ENCODE assay signal across 8 cellular contexts in genomic region chr6:43173496-43174262, GRCh38. TPM values are rescaled to one million over a fixed set of nuclear protein-coding genes. Genes with fewer than 3 reads are reported as not detected.
A peak's percentile ranks its signal among the peaks of the same experiment; 100 is the strongest.
DNase-seq lines count a peak whose midpoint lies in the region; ATAC-seq and TF ChIP-seq lines count a peak whose summit lies in the region.

No MANE protein-coding gene starts in this region.

- H3K9ac ChIP-seq in neural progenitor cell = no peak overlapping the region

- H3K27me3 ChIP-seq in CD4-positive, CD25-positive, alpha-beta regulatory T cell (ENCODE audit: control insufficient read depth, insufficient read depth, low read length) = no peaks in the 10 kb centered on the region
- no peaks in the 10 kb centered on the region for H3K27me3 ChIP-seq in neural progenitor cell

- no peak for TF ChIP-seq CTCF in neural progenitor cell (IDR thresholded peaks at IDR 0.05)

- H3K4me2 ChIP-seq in neural progenitor cell = peak overlapping the region; percentile 84

- peaks cover 9 to 52% (median 35%) of the 10 kb centered on the region in 4 donors for H3K4me1 Mint-ChIP-seq in CD4-positive, CD25-positive, alpha-beta regulatory T cell
- H3K4me1 Mint-ChIP-seq in neural progenitor cell = peaks cover 35% of the 10 kb centered on the region

- peak overlapping the region; percentile 91 to 97 (median 96) for H3K27ac Mint-ChIP-seq in CD4-positive, CD25-positive, alpha-beta regulatory T cell
- peak overlapping the region; percentile 98 for H3K27ac Mint-ChIP-seq in neural progenitor cell

- H3K27me3 Mint-ChIP-seq in CD4-positive, CD25-positive, alpha-beta regulatory T cell = peaks cover 5% of the 10 kb centered on the region
- peaks cover 2% of the 10 kb centered on the region for H3K27me3 Mint-ChIP-seq in neural progenitor cell (ENCODE audit: insufficient read depth, low read depth)

- peaks cover 36% of the 10 kb centered on the region for H3F3A ChIP-seq in neural progenitor cell (ENCODE audit: low read depth)

- H3K79me2 ChIP-seq in neural progenitor cell (ENCODE audit: low read depth) = peaks cover 41% of the 10 kb centered on the region

- peak; percentile 11 to 42 (median 28) for DNase-seq in CD4-positive, CD25-positive, alpha-beta regulatory T cell
- DNase-seq in NAMALWA (ENCODE audit: low spot score) = peak; percentile 38
- DNase-seq in dermis blood vessel endothelial cell = peak; percentile 9
- DNase-seq in neural progenitor cell (ENCODE audit: low spot score) = peak; percentile 18
- no peak for DNase-seq in NCI-H1417 treated with DMSO at 0.1 percent for 48 hours (lab: John Stamatoyannopoulos, UW)
- no peak for DNase-seq in NCI-H1436 treated with DMSO at 0.1 percent for 48 hours (lab: John Stamatoyannopoulos, UW)

- H3K4me3 Mint-ChIP-seq in CD4-positive, CD25-positive, alpha-beta regulatory T cell = peak overlapping the region; percentile 96 to 98 (median 97)
- H3K4me3 Mint-ChIP-seq in neural progenitor cell = peak overlapping the region; percentile 95

- H3K4me3 ChIP-seq in CD4-positive, CD25-positive, alpha-beta regulatory T cell (ENCODE audit: low read depth, low read length) = peak overlapping the region; percentile 88
- H3K4me3 ChIP-seq in neural progenitor cell = peak overlapping the region; percentile 97

- H3K9me3 Mint-ChIP-seq in CD4-positive, CD25-positive, alpha-beta regulatory T cell = peaks cover 0 to 1% (median 0%) of the 10 kb centered on the region in 7 donors
- no peaks in the 10 kb centered on the region for H3K9me3 Mint-ChIP-seq in neural progenitor cell

- H3K4me1 ChIP-seq in CD4-positive, CD25-positive, alpha-beta regulatory T cell (ENCODE audit: control insufficient read depth, insufficient read depth, low read length, poor library complexity, severe bottlenecking) = peaks cover 52% of the 10 kb centered on the region
- peaks cover 16% of the 10 kb centered on the region for H3K4me1 ChIP-seq in neural progenitor cell

- no peak overlapping the region for H2AFZ ChIP-seq in neural progenitor cell (replicated peaks)

- peak overlapping the region; percentile 91 for H3K27ac ChIP-seq in CD4-positive, CD25-positive, alpha-beta regulatory T cell (ENCODE audit: insufficient read depth, low read length, poor library complexity, severe bottlenecking)
- H3K27ac ChIP-seq in neural progenitor cell = no peak overlapping the region

- ATAC-seq in CD4-positive, CD25-positive, alpha-beta regulatory T cell (ENCODE audit: low read depth in 2 of 2) = no peak
- no peak for ATAC-seq in HG03039 (IDR thresholded peaks at IDR 0.05; ENCODE audit: unreplicated experiment)
- ATAC-seq in GM21529 (IDR thresholded peaks at IDR 0.05; ENCODE audit: unreplicated experiment) = no peak

- H3K9me3 ChIP-seq in CD4-positive, CD25-positive, alpha-beta regulatory T cell (ENCODE audit: control insufficient read depth in 2 of 2, low read length in 2 of 2) = no peaks in the 10 kb centered on the region
- no peaks in the 10 kb centered on the region for H3K9me3 ChIP-seq in neural progenitor cell (ENCODE audit: low read depth)

- H4K20me1 ChIP-seq in neural progenitor cell (ENCODE audit: low read depth) = peaks cover 40% of the 10 kb centered on the region

- H3K36me3 Mint-ChIP-seq in CD4-positive, CD25-positive, alpha-beta regulatory T cell = peaks cover 13% of the 10 kb centered on the region
- H3K36me3 Mint-ChIP-seq in neural progenitor cell = peaks cover 15% of the 10 kb centered on the region

- H3K36me3 ChIP-seq in CD4-positive, CD25-positive, alpha-beta regulatory T cell (ENCODE audit: control insufficient read depth, insufficient read depth, low read length) = peaks cover 26% of the 10 kb centered on the region
- no peaks in the 10 kb centered on the region for H3K36me3 ChIP-seq in neural progenitor cell

RNA-seq across cellular contexts. Expression of gene SRF, which starts 2.6 kb away (rescaled TPM):
- total RNA-seq in CD4-positive, CD25-positive, alpha-beta regulatory T cell = 24.0 TPM
- polyA plus RNA-seq in CD4-positive, CD25-positive, alpha-beta regulatory T cell = 1 to 10 TPM; 3.3 to 5.8 (median 4.5) TPM
- total RNA-seq in dermis blood vessel endothelial cell = 16.5 and 19.7 TPM in 2 replicates
- total RNA-seq in neural progenitor cell (ENCODE audit: low replicate concordance) = 15.0 and 35.6 TPM in 2 replicates

RNA-seq across cellular contexts. Expression of gene CUL9, which starts 8.3 kb away (rescaled TPM):
- total RNA-seq in CD4-positive, CD25-positive, alpha-beta regulatory T cell = 81.2 TPM
- 10 to 100 TPM; 22.5 to 26.0 (median 23.8) TPM for polyA plus RNA-seq in CD4-positive, CD25-positive, alpha-beta regulatory T cell
- total RNA-seq in dermis blood vessel endothelial cell = 25.9 and 33.8 TPM in 2 replicates
- total RNA-seq in neural progenitor cell (ENCODE audit: low replicate concordance) = 14.1 and 25.9 TPM in 2 replicates

RNA-seq across cellular contexts. Expression of gene DNPH1, which starts 55.6 kb away (rescaled TPM):
- total RNA-seq in CD4-positive, CD25-positive, alpha-beta regulatory T cell = 36.6 TPM
- polyA plus RNA-seq in CD4-positive, CD25-positive, alpha-beta regulatory T cell = 100 to 1,000 TPM; 190 to 234 (median 206) TPM
- total RNA-seq in dermis blood vessel endothelial cell (29.0 and 31.5 TPM in 2 replicates), neural progenitor cell (ENCODE audit: low replicate concordance) (25.2 and 113 TPM in 2 replicates)

Comparison
In these comparisons a context has a peak if more than half of its experiments do, and no peak if none do; other contexts are left out.
1. DNase-seq: peak in CD4-positive, CD25-positive, alpha-beta regulatory T cell (3 of 3), NAMALWA (single experiment), dermis blood vessel endothelial cell (single experiment) and neural progenitor cell (single experiment); none in NCI-H1417 treated with DMSO at 0.1 percent for 48 hours (single experiment) and NCI-H1436 treated with DMSO at 0.1 percent for 48 hours (single experiment).